11 cellular contexts compared by ENCODE assay signal in genomic region chr2:113211226-113212105, GRCh38. TPM values are rescaled to one million over a fixed set of nuclear protein-coding genes. Genes with fewer than 3 reads are reported as not detected.
DNase-seq lines count a peak whose midpoint lies in the region; ATAC-seq and TF ChIP-seq lines count a peak whose summit lies in the region.
"Had no signal": no experiment of that assay in that cellular context is flagged by ENCODE, and none has a peak within 500 bp of the region (broad histone marks: within the 10 kb centered on the region; RNA-seq: fewer than 3 reads in every experiment).

No MANE protein-coding gene starts in this region.

- H3K27me3 ChIP-seq in Caco-2 (replicated peaks; ENCODE audit: control insufficient read depth, insufficient read depth, low read length) (no peaks in the 10 kb centered on the region), SJSA1 (replicated peaks) (no peaks in the 10 kb centered on the region), psoas muscle (ENCODE audit: insufficient read depth in 3 of 3, low read length in 2 of 3) (no peaks in the 10 kb centered on the region)
- H3K27me3 ChIP-seq in CD8-positive, alpha-beta memory T cell (ENCODE audit: insufficient read depth, low read length, poor library complexity, severe bottlenecking): no peaks in the 10 kb centered on the region
- H3K27me3 ChIP-seq: cardiac muscle cell had no signal

- DNase-seq in Caco-2: peak; percentile 69 to 71
- DNase-seq in SJSA1 (ENCODE audit: low read depth in 1 of 2, low spot score in 2 of 2): peak; percentile 88 to 89
- no peak for DNase-seq in Right ventricle myocardium inferior (ENCODE audit: missing footprints)
- peak in 1 of 2 donors; percentile 35 for DNase-seq in psoas muscle
- no peak for DNase-seq in NCI-H187 (lab: John Stamatoyannopoulos, UW)
- DNase-seq in stimulated activated effector memory CD8-positive, alpha-beta T cell treated with anti-CD3 and anti-CD28 coated beads, Interleukin-12 subunit alpha, Interleukin-12 subunit beta, amount 100 ng/mL, for 72 hours (ENCODE audit: low spot score in 2 of 2): no peak
- DNase-seq in CD8-positive, alpha-beta memory T cell: no peak
- no peak for DNase-seq in ACHN
- DNase-seq: GDM1, NCI-H82 had no signal

- no peaks in the 10 kb centered on the region for H3K36me3 ChIP-seq in Caco-2 (ENCODE audit: control insufficient read depth, insufficient read depth, low read length)
- H3K36me3 ChIP-seq in SJSA1: no peaks in the 10 kb centered on the region
- H3K36me3 ChIP-seq in psoas muscle (ENCODE audit: insufficient read depth in 1 of 2, low read depth in 1 of 2): no peaks in the 10 kb centered on the region
- no peaks in the 10 kb centered on the region for H3K36me3 ChIP-seq in CD8-positive, alpha-beta memory T cell (ENCODE audit: insufficient read depth, low read length)
- H3K36me3 ChIP-seq: cardiac muscle cell had no signal

- H3K4me1 Mint-ChIP-seq in Caco-2 (ENCODE audit: low read depth, unreplicated experiment): peaks cover 67% of the 10 kb centered on the region
- peaks cover 7% of the 10 kb centered on the region for H3K4me1 Mint-ChIP-seq in stimulated activated effector memory CD8-positive, alpha-beta T cell treated with anti-CD3 and anti-CD28 coated beads, Interleukin-12 subunit alpha, Interleukin-12 subunit beta, amount 100 ng/mL, for 72 hours
- H3K4me1 Mint-ChIP-seq in CD8-positive, alpha-beta memory T cell: peaks cover 0 to 3% (median 2%) of the 10 kb centered on the region in 3 donors

- CTCF ChIA-PET in Caco-2 (lab: Charles Lee): interaction anchor here (0.7 to 4.2 kb wide), 11 partner anchors 7 to 196 kb away, joined by 3 to 31 read pairs (median 4); no protein-coding TSS in a partner anchor
- CTCF ChIA-PET in CD8-positive, alpha-beta memory T cell (lab: Charles Lee): interaction anchor here (0.8 to 1.5 kb wide), 5 partner anchors 13 to 179 kb away, joined by 3 to 6 read pairs (median 3); no protein-coding TSS in a partner anchor

- no peaks in the 10 kb centered on the region for H3K27me3 Mint-ChIP-seq in Caco-2 (ENCODE audit: insufficient read depth, unreplicated experiment)
- peaks cover 0 to 3% of the 10 kb centered on the region in 2 donors for H3K27me3 Mint-ChIP-seq in CD8-positive, alpha-beta memory T cell

- no peaks in the 10 kb centered on the region for H3K9me3 Mint-ChIP-seq in Caco-2 (ENCODE audit: unreplicated experiment)
- H3K9me3 Mint-ChIP-seq in stimulated activated effector memory CD8-positive, alpha-beta T cell treated with anti-CD3 and anti-CD28 coated beads, Interleukin-12 subunit alpha, Interleukin-12 subunit beta, amount 100 ng/mL, for 72 hours: no peaks in the 10 kb centered on the region
- no peaks in the 10 kb centered on the region for H3K9me3 Mint-ChIP-seq in CD8-positive, alpha-beta memory T cell

- TF ChIP-seq CTCF in Caco-2 (IDR thresholded peaks at IDR 0.05; ENCODE audit: insufficient read depth in 1 of 2, low read depth in 1 of 2, low read length in 1 of 2, severe bottlenecking in 1 of 2, unreplicated experiment in 1 of 2) (no peak), psoas muscle (IDR thresholded peaks at IDR 0.05) (no peak)

- H3K4me1 ChIP-seq in Caco-2 (peaks cover 27% of the 10 kb centered on the region), SJSA1 (replicated peaks) (peaks cover 46% of the 10 kb centered on the region), psoas muscle (no peaks in the 10 kb centered on the region)
- H3K4me1 ChIP-seq in CD8-positive, alpha-beta memory T cell (ENCODE audit: insufficient read depth, low read length): no peaks in the 10 kb centered on the region

- POLR2A ChIA-PET in Caco-2 (lab: Charles Lee): interaction anchor here (1.0 to 1.8 kb wide), 3 partner anchors 13 to 24 kb away, joined by 5 to 22 read pairs (median 10); no protein-coding TSS in a partner anchor
- POLR2A ChIA-PET in CD8-positive, alpha-beta memory T cell (lab: Charles Lee): no interaction called here

- WGBS in psoas muscle, 3 donors: 57 to 68% (median 59%) methylated on average over 13 of the region's 13 CpGs

- H3K36me3 Mint-ChIP-seq in Caco-2 (ENCODE audit: insufficient read depth, unreplicated experiment): peaks cover 12% of the 10 kb centered on the region
- H3K36me3 Mint-ChIP-seq in stimulated activated effector memory CD8-positive, alpha-beta T cell treated with anti-CD3 and anti-CD28 coated beads, Interleukin-12 subunit alpha, Interleukin-12 subunit beta, amount 100 ng/mL, for 72 hours: peaks cover 29% of the 10 kb centered on the region
- no peaks in the 10 kb centered on the region for H3K36me3 Mint-ChIP-seq in CD8-positive, alpha-beta memory T cell

- peak overlapping the region; percentile 68 for H3K27ac Mint-ChIP-seq in Caco-2 (ENCODE audit: unreplicated experiment)
- no peak overlapping the region for H3K27ac Mint-ChIP-seq in stimulated activated effector memory CD8-positive, alpha-beta T cell treated with anti-CD3 and anti-CD28 coated beads, Interleukin-12 subunit alpha, Interleukin-12 subunit beta, amount 100 ng/mL, for 72 hours
- peak overlapping the region in 3 of 8 donors; percentile 25 to 72 (median 41) for H3K27ac Mint-ChIP-seq in CD8-positive, alpha-beta memory T cell

- BruUV-seq in Caco-2 (replicated peaks; lab: Mats Ljungman, UMichigan): TSS peak; percentile 99

- in situ Hi-C loops in ACHN (cut with HindIII; ENCODE audit: low pct_ligation_motif_present, low pct_unique_long_range_greater_than_20kb, low sequenced_read_pairs): no loop called here

- ATAC-seq in Right ventricle myocardium inferior (peak; percentile 53), psoas muscle (peak in 3 of 4 donors; percentile 33 to 64 (median 42))
- no peak for ATAC-seq in stimulated activated effector memory CD8-positive, alpha-beta T cell treated with anti-CD3 and anti-CD28 coated beads, Interleukin-12 subunit alpha, Interleukin-12 subunit beta, amount 100 ng/mL, for 72 hours

- no peaks in the 10 kb centered on the region for H3K9me3 ChIP-seq in Caco-2
- no peaks in the 10 kb centered on the region for H3K9me3 ChIP-seq in SJSA1 (replicated peaks)
- no peaks in the 10 kb centered on the region for H3K9me3 ChIP-seq in psoas muscle
- H3K9me3 ChIP-seq in CD8-positive, alpha-beta memory T cell (ENCODE audit: low read length): no peaks in the 10 kb centered on the region

- H3K27ac ChIP-seq in SJSA1 (peak overlapping the region; percentile 79), psoas muscle (peak overlapping the region; percentile 63)
- H3K27ac ChIP-seq in CD8-positive, alpha-beta memory T cell (ENCODE audit: low read depth, low read length): no peak overlapping the region
- H3K27ac ChIP-seq: cardiac muscle cell had no signal

- H3K4me3 ChIP-seq in Caco-2 (ENCODE audit: low read depth, low read length) (no peak overlapping the region), SJSA1 (no peak overlapping the region), psoas muscle (no peak overlapping the region)
- no peak overlapping the region for H3K4me3 ChIP-seq in CD8-positive, alpha-beta memory T cell (ENCODE audit: low read length)
- H3K4me3 ChIP-seq: cardiac muscle cell had no signal

- intact Hi-C loops in Caco-2 (cut with micrococcal nuclease; ENCODE audit: unreplicated experiment) (no loop called here), Right ventricle myocardium inferior (cut with DNase I) (no loop called here), psoas muscle (cut with DNase I) (no loop called here)

- H3K4me3 Mint-ChIP-seq in Caco-2 (ENCODE audit: unreplicated experiment): peak overlapping the region; percentile 0
- H3K4me3 Mint-ChIP-seq in stimulated activated effector memory CD8-positive, alpha-beta T cell treated with anti-CD3 and anti-CD28 coated beads, Interleukin-12 subunit alpha, Interleukin-12 subunit beta, amount 100 ng/mL, for 72 hours: no peak overlapping the region
- no peak overlapping the region for H3K4me3 Mint-ChIP-seq in CD8-positive, alpha-beta memory T cell

RNA-seq across cellular contexts. Expression of gene PSD4, which starts 37.7 kb away (rescaled TPM):
- total RNA-seq in Caco-2 (2022) (15.5 and 18.7 TPM in 2 replicates), Right ventricle myocardium inferior (3.4 TPM), psoas muscle (1 to 10 TPM in 3 of 4 donors, under 1 TPM in 1; 0.76 to 1.7 (median 1.3) TPM)
- total RNA-seq in SJSA1 (2014; rRNA removed; shearing (Covaris generic)): 1.7 and 3.2 TPM in 2 replicates
- under 1 TPM; 0.35 to 0.87 (median 0.82) TPM for polyA plus RNA-seq in psoas muscle
- 100 to 1,000 TPM; 192 to 193 TPM for total RNA-seq in CD8-positive, alpha-beta memory T cell
- polyA plus RNA-seq in CD8-positive, alpha-beta memory T cell: 42.1 TPM

Comparison
In these comparisons a context has a peak if more than half of its experiments do, and no peak if none do; other contexts are left out.
1. DNase-seq: peak in Caco-2 (2 of 2) and SJSA1 (2 of 2); none in Right ventricle myocardium inferior (single experiment), NCI-H187 (0 of 2), stimulated activated effector memory CD8-positive, alpha-beta T cell treated with anti-CD3 and anti-CD28 coated beads, Interleukin-12 subunit alpha, Interleukin-12 subunit beta, amount 100 ng/mL, for 72 hours (0 of 2), CD8-positive, alpha-beta memory T cell (0 of 5) and ACHN (single experiment).